In genomic region chr19:34996978-34997640, GRCh38 we compare ENCODE assay signal across 1 cellular context.
TF ChIP-seq lines count a peak whose summit lies in the region.

No MANE protein-coding gene starts in this region.

TF ChIP-seq in GM23338, 12 proteins besides CTCF, POLR2A, EP300 and RAD21 (continued from another document):
- no peak for TF ChIP-seq ZNF462 (CRISPR knock-in tag; IDR thresholded peaks at IDR 0.05)
- no peak for TF ChIP-seq CREB1 (CRISPR knock-in tag; IDR thresholded peaks at IDR 0.05; ENCODE audit: low read depth)
- no peak for TF ChIP-seq EZH2 (IDR thresholded peaks at IDR 0.05; ENCODE audit: low read depth, unreplicated experiment)
- TF ChIP-seq ZNF114 (CRISPR knock-in tag; IDR thresholded peaks at IDR 0.05) = no peak
TF ChIP-seq in GM23338: peak in this region for 0.
